Comparison of ENCODE assay signal across 7 cellular contexts in the genomic region with DNA sequence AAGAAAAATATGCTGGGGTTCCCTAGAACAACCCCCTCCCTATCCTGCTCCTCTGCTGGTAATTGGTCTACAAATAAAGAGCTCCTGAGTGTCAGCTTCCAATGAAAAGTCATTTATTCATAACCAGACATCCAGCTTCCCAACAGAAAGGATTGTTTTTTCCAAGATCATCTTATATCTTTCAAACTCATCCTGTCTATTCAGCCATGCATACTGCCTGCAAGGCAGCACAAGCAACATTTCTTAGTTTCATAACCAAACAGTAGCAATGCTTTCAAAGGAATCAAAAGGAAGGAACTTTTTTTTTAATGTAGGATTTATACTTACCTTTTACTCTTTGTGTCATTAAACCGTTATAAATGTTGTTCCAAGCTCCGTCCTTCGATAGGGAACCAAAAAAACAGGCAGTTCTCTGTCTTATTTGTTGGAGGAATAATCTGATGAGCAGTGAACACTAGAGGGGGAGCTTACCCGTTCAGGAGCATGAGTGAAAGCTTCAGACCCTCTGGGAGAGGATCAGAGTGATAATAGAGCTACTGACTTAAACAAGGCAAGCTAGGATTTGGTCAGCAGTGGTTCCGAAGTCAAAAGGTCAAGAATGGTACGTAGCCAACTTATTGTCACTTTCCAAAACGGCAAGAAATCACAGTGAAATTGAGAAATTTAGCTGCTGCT.
A peak's percentile ranks its signal among the peaks of the same experiment; 100 is the strongest.
DNase-seq lines count a peak whose midpoint lies in the region; ATAC-seq and TF ChIP-seq lines count a peak whose summit lies in the region.

No MANE protein-coding gene starts in this region.

- peak overlapping the region; percentile 8 for H3K9ac ChIP-seq in skeletal muscle satellite cell (ENCODE audit: low read depth, low read length)

- H3K9me3 ChIP-seq in HEK293 (ENCODE audit: control insufficient read depth, insufficient read depth, low read depth, low read length) (no peaks in the 10 kb centered on the region), skeletal muscle satellite cell (replicated peaks; ENCODE audit: low read length) (no peaks in the 10 kb centered on the region)

- TF ChIP-seq CTCF in HEK293 (tag by site-specific recombination; IDR thresholded peaks at IDR 0.05) = 0 out of 2 replicates have a peak, but pooled peaks have one; percentile 25

- H3K27ac ChIP-seq in HEK293 (ENCODE audit: extremely low read depth, low read depth, low read length) = no peak overlapping the region

- POLR2A ChIA-PET in HEK293 (lab: Yijun Ruan, JAX) = no interaction called here

- peak; percentile 67 for DNase-seq in SHP77 treated with DMSO at 0.1 percent for 48 hours (lab: John Stamatoyannopoulos, UW)
- DNase-seq in globus pallidus (ENCODE audit: low spot score) = peak; percentile 29
- DNase-seq in activated T-cell treated with anti-CD3 and anti-CD28 coated beads for 4 hours = no peak
- no peak for DNase-seq in NCI-H526 treated with DMSO at 0.1 percent for 48 hours (lab: John Stamatoyannopoulos, UW)

- H3K4me2 ChIP-seq in skeletal muscle satellite cell (ENCODE audit: low read length) = peak overlapping the region; percentile 57

- no peaks in the 10 kb centered on the region for H3K4me1 ChIP-seq in HEK293 (ENCODE audit: control insufficient read depth, insufficient read depth, low read length)
- H3K4me1 ChIP-seq in skeletal muscle satellite cell (ENCODE audit: control insufficient read depth, insufficient read depth, low read length) = peaks cover 5% of the 10 kb centered on the region

- H3K4me3 ChIP-seq in HEK293 (ENCODE audit: low read depth, low read length) = no peak overlapping the region
- H3K4me3 ChIP-seq in skeletal muscle satellite cell (ENCODE audit: low read length) = no peak overlapping the region

- H3K36me3 ChIP-seq in HEK293 (ENCODE audit: control insufficient read depth in 2 of 2, insufficient read depth in 1 of 2, low read length in 2 of 2) (no peaks in the 10 kb centered on the region), skeletal muscle satellite cell (ENCODE audit: insufficient read depth, low read length) (no peaks in the 10 kb centered on the region)

- H3K27me3 ChIP-seq in skeletal muscle satellite cell (ENCODE audit: control insufficient read depth, insufficient read depth, low read length) = no peaks in the 10 kb centered on the region

- no peak for ATAC-seq in GM19463 (IDR thresholded peaks at IDR 0.05; ENCODE audit: unreplicated experiment)

- CTCF ChIA-PET in HEK293 (lab: Yijun Ruan, JAX) = interaction anchor here (0.6 to 1.5 kb wide), 6 partner anchors 8 to 221 kb away, joined by 3 to 4 read pairs (median 3); no protein-coding TSS in a partner anchor

TF ChIP-seq in HEK293, 187 proteins besides CTCF, POLR2A, EP300 and RAD21 (continues in another document):
- TF ChIP-seq ZNF2 (tag by site-specific recombination; IDR thresholded peaks at IDR 0.05) (no peak), ZNF138 (tag by site-specific recombination; IDR thresholded peaks at IDR 0.05; ENCODE audit: borderline replicate concordance) (0 out of 2 replicates have a peak, but pooled peaks have one; percentile 45), ZNF701 (tag by site-specific recombination; IDR thresholded peaks at IDR 0.05) (peak; percentile 55; the same call in 1 of the 2 replicates), TRIM28 (IDR thresholded peaks at IDR 0.05; ENCODE audit: borderline replicate concordance, low read length) (peak; percentile 63; the same call in 1 of the 2 replicates), ZNF558 (tag by site-specific recombination; IDR thresholded peaks at IDR 0.05) (no peak), ZNF37A (tag by site-specific recombination; IDR thresholded peaks at IDR 0.05) (no peak), ZNF529 (tag by site-specific recombination; IDR thresholded peaks at IDR 0.05; ENCODE audit: insufficient replicate concordance) (no peak), ZNF777 (tag by site-specific recombination; IDR thresholded peaks at IDR 0.05; ENCODE audit: borderline replicate concordance) (no peak), ZNF830 (tag by site-specific recombination; IDR thresholded peaks at IDR 0.05; ENCODE audit: low read depth) (no peak), ZNF335 (tag by site-specific recombination; conservative IDR thresholded peaks at IDR 0.05) (peak; percentile 60), IKZF3 (tag by site-specific recombination; IDR thresholded peaks at IDR 0.05) (no peak), ZNF146 (tag by site-specific recombination; IDR thresholded peaks at IDR 0.05) (no peak), ZNF132 (tag by site-specific recombination; IDR thresholded peaks at IDR 0.05; ENCODE audit: borderline replicate concordance) (no peak), TCF7L2 (IDR thresholded peaks at IDR 0.05; ENCODE audit: borderline replicate concordance, low read depth, low read length) (no peak), ZNF426 (tag by site-specific recombination; IDR thresholded peaks at IDR 0.05) (no peak), GLI2 (tag by site-specific recombination; IDR thresholded peaks at IDR 0.05; ENCODE audit: borderline replicate concordance, low read depth) (no peak), ZNF184 (tag by site-specific recombination; IDR thresholded peaks at IDR 0.05) (no peak), ZNF629 (tag by site-specific recombination; IDR thresholded peaks at IDR 0.05) (no peak), ZNF140 (tag by site-specific recombination; IDR thresholded peaks at IDR 0.05) (no peak), ZNF10 (tag by site-specific recombination; IDR thresholded peaks at IDR 0.05) (no peak), ZNF654 (tag by site-specific recombination; IDR thresholded peaks at IDR 0.05; ENCODE audit: low read depth) (peak; percentile 38)
- TF ChIP-seq, protein P1, sequence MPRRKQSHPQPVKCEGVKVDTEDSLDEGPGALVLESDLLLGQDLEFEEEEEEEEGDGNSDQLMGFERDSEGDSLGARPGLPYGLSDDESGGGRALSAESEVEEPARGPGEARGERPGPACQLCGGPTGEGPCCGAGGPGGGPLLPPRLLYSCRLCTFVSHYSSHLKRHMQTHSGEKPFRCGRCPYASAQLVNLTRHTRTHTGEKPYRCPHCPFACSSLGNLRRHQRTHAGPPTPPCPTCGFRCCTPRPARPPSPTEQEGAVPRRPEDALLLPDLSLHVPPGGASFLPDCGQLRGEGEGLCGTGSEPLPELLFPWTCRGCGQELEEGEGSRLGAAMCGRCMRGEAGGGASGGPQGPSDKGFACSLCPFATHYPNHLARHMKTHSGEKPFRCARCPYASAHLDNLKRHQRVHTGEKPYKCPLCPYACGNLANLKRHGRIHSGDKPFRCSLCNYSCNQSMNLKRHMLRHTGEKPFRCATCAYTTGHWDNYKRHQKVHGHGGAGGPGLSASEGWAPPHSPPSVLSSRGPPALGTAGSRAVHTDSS (tag by site-specific recombination; IDR thresholded peaks at IDR 0.05) = no peak
- TF ChIP-seq, protein P2, sequence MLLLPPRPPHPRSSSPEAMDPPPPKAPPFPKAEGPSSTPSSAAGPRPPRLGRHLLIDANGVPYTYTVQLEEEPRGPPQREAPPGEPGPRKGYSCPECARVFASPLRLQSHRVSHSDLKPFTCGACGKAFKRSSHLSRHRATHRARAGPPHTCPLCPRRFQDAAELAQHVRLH (tag by site-specific recombination; IDR thresholded peaks at IDR 0.05) = no peak
- TF ChIP-seq, protein P3, sequence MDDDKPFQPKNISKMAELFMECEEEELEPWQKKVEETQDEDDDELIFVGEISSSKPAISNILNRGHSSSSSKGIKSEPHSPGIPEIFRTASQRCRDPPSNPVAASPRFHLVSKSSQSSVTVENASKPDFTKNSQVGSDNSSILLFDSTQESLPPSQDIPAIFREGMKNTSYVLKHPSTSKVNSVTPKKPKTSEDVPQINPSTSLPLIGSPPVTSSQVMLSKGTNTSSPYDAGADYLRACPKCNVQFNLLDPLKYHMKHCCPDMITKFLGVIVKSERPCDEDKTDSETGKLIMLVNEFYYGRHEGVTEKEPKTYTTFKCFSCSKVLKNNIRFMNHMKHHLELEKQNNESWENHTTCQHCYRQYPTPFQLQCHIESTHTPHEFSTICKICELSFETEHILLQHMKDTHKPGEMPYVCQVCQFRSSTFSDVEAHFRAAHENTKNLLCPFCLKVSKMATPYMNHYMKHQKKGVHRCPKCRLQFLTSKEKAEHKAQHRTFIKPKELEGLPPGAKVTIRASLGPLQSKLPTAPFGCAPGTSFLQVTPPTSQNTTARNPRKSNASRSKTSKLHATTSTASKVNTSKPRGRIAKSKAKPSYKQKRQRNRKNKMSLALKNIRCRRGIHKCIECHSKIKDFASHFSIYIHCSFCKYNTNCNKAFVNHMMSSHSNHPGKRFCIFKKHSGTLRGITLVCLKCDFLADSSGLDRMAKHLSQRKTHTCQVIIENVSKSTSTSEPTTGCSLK (tag by site-specific recombination; IDR thresholded peaks at IDR 0.05) = no peak
- TF ChIP-seq, protein P4, sequence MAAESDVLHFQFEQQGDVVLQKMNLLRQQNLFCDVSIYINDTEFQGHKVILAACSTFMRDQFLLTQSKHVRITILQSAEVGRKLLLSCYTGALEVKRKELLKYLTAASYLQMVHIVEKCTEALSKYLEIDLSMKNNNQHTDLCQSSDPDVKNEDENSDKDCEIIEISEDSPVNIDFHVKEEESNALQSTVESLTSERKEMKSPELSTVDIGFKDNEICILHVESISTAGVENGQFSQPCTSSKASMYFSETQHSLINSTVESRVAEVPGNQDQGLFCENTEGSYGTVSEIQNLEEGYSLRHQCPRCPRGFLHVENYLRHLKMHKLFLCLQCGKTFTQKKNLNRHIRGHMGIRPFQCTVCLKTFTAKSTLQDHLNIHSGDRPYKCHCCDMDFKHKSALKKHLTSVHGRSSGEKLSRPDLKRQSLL (tag by site-specific recombination; IDR thresholded peaks at IDR 0.05) = no peak
- TF ChIP-seq, protein P5, sequence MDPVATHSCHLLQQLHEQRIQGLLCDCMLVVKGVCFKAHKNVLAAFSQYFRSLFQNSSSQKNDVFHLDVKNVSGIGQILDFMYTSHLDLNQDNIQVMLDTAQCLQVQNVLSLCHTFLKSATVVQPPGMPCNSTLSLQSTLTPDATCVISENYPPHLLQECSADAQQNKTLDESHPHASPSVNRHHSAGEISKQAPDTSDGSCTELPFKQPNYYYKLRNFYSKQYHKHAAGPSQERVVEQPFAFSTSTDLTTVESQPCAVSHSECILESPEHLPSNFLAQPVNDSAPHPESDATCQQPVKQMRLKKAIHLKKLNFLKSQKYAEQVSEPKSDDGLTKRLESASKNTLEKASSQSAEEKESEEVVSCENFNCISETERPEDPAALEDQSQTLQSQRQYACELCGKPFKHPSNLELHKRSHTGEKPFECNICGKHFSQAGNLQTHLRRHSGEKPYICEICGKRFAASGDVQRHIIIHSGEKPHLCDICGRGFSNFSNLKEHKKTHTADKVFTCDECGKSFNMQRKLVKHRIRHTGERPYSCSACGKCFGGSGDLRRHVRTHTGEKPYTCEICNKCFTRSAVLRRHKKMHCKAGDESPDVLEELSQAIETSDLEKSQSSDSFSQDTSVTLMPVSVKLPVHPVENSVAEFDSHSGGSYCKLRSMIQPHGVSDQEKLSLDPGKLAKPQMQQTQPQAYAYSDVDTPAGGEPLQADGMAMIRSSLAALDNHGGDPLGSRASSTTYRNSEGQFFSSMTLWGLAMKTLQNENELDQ (tag by site-specific recombination; IDR thresholded peaks at IDR 0.05; ENCODE audit: low read depth) = no peak

Comparison
In these comparisons a context has a peak if more than half of its experiments do, and no peak if none do; other contexts are left out.
1. DNase-seq: peak in SHP77 treated with DMSO at 0.1 percent for 48 hours (single experiment) and globus pallidus (single experiment); none in activated T-cell treated with anti-CD3 and anti-CD28 coated beads for 4 hours (single experiment) and NCI-H526 treated with DMSO at 0.1 percent for 48 hours (single experiment).